In genomic region chr9:131529597-131530545, GRCh38 we compare ENCODE assay signal across 9 cellular contexts. TPM values are rescaled to one million over a fixed set of nuclear protein-coding genes. Genes with fewer than 3 reads are reported as not detected.
DNase-seq lines count a peak whose midpoint lies in the region; ATAC-seq and TF ChIP-seq lines count a peak whose summit lies in the region.
"Had no signal": no experiment of that assay in that cellular context is flagged by ENCODE, and none has a peak within 500 bp of the region (broad histone marks: within the 10 kb centered on the region; RNA-seq: fewer than 3 reads in every experiment).

No MANE protein-coding gene starts in this region.

- TF ChIP-seq CTCF in AG04449 (IDR thresholded peaks at IDR 0.05; ENCODE audit: insufficient read depth, low read length, missing control alignments) (no peak), cardiac fibroblast (IDR thresholded peaks at IDR 0.05; ENCODE audit: low read depth, low read length) (no peak)

- no peak for ATAC-seq in HG02623 (IDR thresholded peaks at IDR 0.05; ENCODE audit: unreplicated experiment)

- H3K9me3 ChIP-seq in muscle layer of colon (ENCODE audit: low read length): no peaks in the 10 kb centered on the region

- POLR2A ChIA-PET in AG04449 (lab: Yijun Ruan, JAX): no interaction called here

- H3K9ac ChIP-seq in muscle layer of colon (ENCODE audit: low read length): peak overlapping the region; percentile 71

- H3K27me3 ChIP-seq in muscle layer of colon (ENCODE audit: control insufficient read depth in 1 of 2, insufficient read depth in 2 of 2, low read length in 2 of 2): no peaks in the 10 kb centered on the region

- CTCF ChIA-PET in AG04449 (lab: Yijun Ruan, JAX): interaction anchor here (1.4 kb wide), 1 partner anchor 210 kb away, joined by 10 read pairs; the partner anchor contains the start of gene RAPGEF1

- H3K36me3 ChIP-seq in muscle layer of colon (ENCODE audit: insufficient read depth, low read length): peaks cover 31% of the 10 kb centered on the region

- H3K4me3 ChIP-seq in AG04449 (ENCODE audit: low read depth, low read length) (peak overlapping the region; percentile 74), cardiac fibroblast (replicated peaks in 1 of 2; ENCODE audit: low read depth in 2 of 2, low read length in 2 of 2) (peak overlapping the region; percentile 73 to 87), muscle layer of colon (ENCODE audit: low read depth in 1 of 2, low read length in 2 of 2) (peak overlapping the region; percentile 80 to 96)

- in situ Hi-C loops in G401 (cut with HindIII; ENCODE audit: low sequenced_read_pairs): no loop called here

- H3K4me1 ChIP-seq in muscle layer of colon (ENCODE audit: insufficient read depth, low read length): peaks cover 11% of the 10 kb centered on the region

- DNase-seq in AG04449 (ENCODE audit: low read depth, low spot score) (no peak), HuH-7 (ENCODE audit: low spot score) (peak; percentile 22), cardiac fibroblast (ENCODE audit: low read depth in 2 of 2) (no peak), DMS 273 treated with DMSO at 0.1 percent for 48 hours (lab: John Stamatoyannopoulos, UW) (no peak), G401 (ENCODE audit: low spot score) (no peak), superior temporal gyrus (ENCODE audit: extremely low spot score) (no peak)

- H3K27ac ChIP-seq in muscle layer of colon (ENCODE audit: low read depth, low read length): peak overlapping the region; percentile 97

RNA-seq across cellular contexts. Expression of gene UCK1, which starts 1.2 kb away (rescaled TPM):
- 43.4 and 45.8 TPM in 2 replicates for total RNA-seq in G401 (2014; rRNA removed; shearing (Covaris generic))

RNA-seq across cellular contexts. Expression of gene PRRT1B, which starts 15.5 kb away (rescaled TPM):
- total RNA-seq in G401 (2014; rRNA removed; shearing (Covaris generic)): not detected in 2 replicates
- total RNA-seq: lung microvascular endothelial cell had no signal

RNA-seq across cellular contexts. Expression of gene POMT1, which starts 27.2 kb away (rescaled TPM):
- 19.4 and 36.5 TPM in 2 replicates for total RNA-seq in G401 (2014; rRNA removed; shearing (Covaris generic))
